In genomic region chr3:72214065-72215048, GRCh38 we compare ENCODE assay signal across 1 cellular context.
TF ChIP-seq lines count a peak whose summit lies in the region.

No MANE protein-coding gene starts in this region.

TF ChIP-seq in GM12878, 131 proteins besides CTCF, POLR2A, EP300 and RAD21 (continued from another document):
- no peak for TF ChIP-seq ATF2 (IDR thresholded peaks at IDR 0.05; ENCODE audit: low read length)
- no peak for TF ChIP-seq SMAD5 (IDR thresholded peaks at IDR 0.05; ENCODE audit: low read depth)
